ENCODE assay signal across 25 cellular contexts in genomic region chr9:97548379-97548778, GRCh38. TPM values are rescaled to one million over a fixed set of nuclear protein-coding genes. Genes with fewer than 3 reads are reported as not detected.
"Had no signal": no experiment of that assay in that cellular context is flagged by ENCODE, and none has a peak within 500 bp of the region (broad histone marks: within the 10 kb centered on the region; RNA-seq: fewer than 3 reads in every experiment).

No MANE protein-coding gene starts in this region.

- DNase-seq: activated CD4-positive, alpha-beta T cell treated with anti-CD3 and anti-CD28 coated beads for 48 hours; activated CD4-positive, alpha-beta T cell treated with anti-CD3 and anti-CD28 coated beads, Interleukin-2, amount 50 U/mL, for 1 hour; activated CD4-positive, alpha-beta T cell treated with anti-CD3 and anti-CD28 coated beads, Interleukin-2, amount 50 U/mL, for 48 hours; activated CD8-positive, alpha-beta memory T cell treated with anti-CD3 and anti-CD28 coated beads for 24 hours; activated CD8-positive, alpha-beta T cell treated with anti-CD3 and anti-CD28 coated beads for 36 hours; activated effector memory CD4-positive, alpha-beta T cell treated with Interleukin-2 at 50 U/mL for 16 hours; activated gamma-delta T cell treated with Interleukin-2 at 50 U/mL for 16 hours; activated naive CD4-positive, alpha-beta T cell treated with anti-CD3 and anti-CD28 coated beads, Interleukin-2, amount 50 U/mL, for 16 hours; activated naive CD4-positive, alpha-beta T cell treated with Interleukin-2 at 50 U/mL for 16 hours; activated T-cell treated with anti-CD3 and anti-CD28 coated beads, Interleukin-2, amount 50 U/mL, for 4 hours; amniotic stem cell; anterior cingulate cortex; body of pancreas; caudate nucleus; cortex of kidney; dermis blood vessel endothelial cell; effector CD8-positive, alpha-beta T cell; foreskin keratinocyte; glutamatergic neuron; T-helper 2 cell had no signal

- H3K27ac ChIP-seq: body of pancreas, epithelial cell of prostate, foreskin keratinocyte had no signal

- ATAC-seq: activated CD8-positive, alpha-beta T cell treated with anti-CD3 and anti-CD28 coated beads for 36 hours; activated T-cell treated with anti-CD3 and anti-CD28 coated beads, Interleukin-2, amount 50 U/mL, for 4 hours; activated T-helper 17 cell treated with anti-CD3 and anti-CD28 coated beads, Interleukin-2, amount 50 U/mL, for 72 hours; body of pancreas; esophagus mucosa; foreskin keratinocyte; WTC11 had no signal

- H3K4me1 ChIP-seq: body of pancreas, foreskin keratinocyte had no signal

- H3K4me3 ChIP-seq: body of pancreas, gastrocnemius medialis had no signal

- H3K9me3 ChIP-seq: body of pancreas, gastrocnemius medialis had no signal

- H3K27me3 ChIP-seq: body of pancreas, gastrocnemius medialis had no signal

RNA-seq across cellular contexts. Expression of gene TMOD1, which starts 46.9 kb away (rescaled TPM):
- total RNA-seq: foreskin keratinocyte had no signal
- polyA plus RNA-seq: foreskin keratinocyte had no signal
